ENCODE assay signal across 22 cellular contexts in genomic region chr1:197810812-197811211, GRCh38.
"Had no signal": no experiment of that assay in that cellular context is flagged by ENCODE, and none has a peak within 500 bp of the region (broad histone marks: within the 10 kb centered on the region; RNA-seq: fewer than 3 reads in every experiment).

No MANE protein-coding gene starts in this region.

- H3K27me3 Mint-ChIP-seq: type B pancreatic cell had no signal

- H3K36me3 ChIP-seq: right lobe of liver, suprapubic skin, thyroid gland had no signal

- H3K9me3 ChIP-seq: psoas muscle, right lobe of liver, suprapubic skin, thyroid gland had no signal

- H3K9me3 Mint-ChIP-seq: stimulated activated effector memory CD8-positive, alpha-beta T cell treated with anti-CD3 and anti-CD28 coated beads, Interleukin-12 subunit alpha, Interleukin-12 subunit beta, amount 100 ng/mL, for 72 hours; type B pancreatic cell had no signal

- H3K36me3 Mint-ChIP-seq: naive B cell; stimulated activated effector memory CD8-positive, alpha-beta T cell treated with anti-CD3 and anti-CD28 coated beads, Interleukin-12 subunit alpha, Interleukin-12 subunit beta, amount 100 ng/mL, for 72 hours; type B pancreatic cell had no signal

- H3K4me3 ChIP-seq: hepatocyte, psoas muscle, right lobe of liver, suprapubic skin, thyroid gland had no signal

- H3K27ac Mint-ChIP-seq: naive B cell; nephron; stimulated activated effector memory CD8-positive, alpha-beta T cell treated with anti-CD3 and anti-CD28 coated beads, Interleukin-12 subunit alpha, Interleukin-12 subunit beta, amount 100 ng/mL, for 72 hours; type B pancreatic cell had no signal

- ATAC-seq: foreskin keratinocyte; left colon; psoas muscle; right lobe of liver; stimulated activated effector memory CD8-positive, alpha-beta T cell treated with anti-CD3 and anti-CD28 coated beads, Interleukin-12 subunit alpha, Interleukin-12 subunit beta, amount 100 ng/mL, for 72 hours; stimulated activated naive CD8-positive, alpha-beta T cell treated with anti-CD3 and anti-CD28 coated beads, Interleukin-15, Interleukin-2, amounts not matched to agents 100 U/mL and 50 U/mL, for 24 hours had no signal

- H3K79me2 ChIP-seq: hepatocyte had no signal

- FAIRE-seq: colon, endothelial cell of umbilical vein, urothelium cell line had no signal

- H3K4me1 ChIP-seq: foreskin keratinocyte, psoas muscle, right lobe of liver, suprapubic skin had no signal

- H3K4me2 ChIP-seq: hepatocyte had no signal

- H3K27ac ChIP-seq: foreskin keratinocyte, hepatocyte, psoas muscle, right lobe of liver, suprapubic skin, thyroid gland had no signal

- H2AFZ ChIP-seq: hepatocyte had no signal

- H3K4me3 Mint-ChIP-seq: naive B cell; nephron; stimulated activated effector memory CD8-positive, alpha-beta T cell treated with anti-CD3 and anti-CD28 coated beads, Interleukin-12 subunit alpha, Interleukin-12 subunit beta, amount 100 ng/mL, for 72 hours; type B pancreatic cell had no signal

- H3K27me3 ChIP-seq: foreskin keratinocyte, hepatocyte, right lobe of liver, suprapubic skin, thyroid gland had no signal

- H3K4me1 Mint-ChIP-seq: nephron had no signal

- DNase-seq: dermis blood vessel endothelial cell; erythroblast; foreskin keratinocyte; head of caudate nucleus; left colon; mesendoderm; naive B cell; psoas muscle; retina; right lobe of liver; stimulated activated CD4-positive, alpha-beta T cell treated with anti-CD3 and anti-CD28 coated beads, Interleukin-4, amount 100 ng/mL, for 1 hour; stimulated activated CD8-positive, alpha-beta memory T cell treated with anti-CD3 and anti-CD28 coated beads, Interleukin-4, amount 100 ng/mL, for 48 hours; stimulated activated naive CD8-positive, alpha-beta T cell treated with anti-CD3 and anti-CD28 coated beads, Interleukin-15, Interleukin-2, amounts not matched to agents 100 U/mL and 50 U/mL, for 24 hours; thyroid gland had no signal
